1 cellular context compared by ENCODE assay signal in the genomic region with DNA sequence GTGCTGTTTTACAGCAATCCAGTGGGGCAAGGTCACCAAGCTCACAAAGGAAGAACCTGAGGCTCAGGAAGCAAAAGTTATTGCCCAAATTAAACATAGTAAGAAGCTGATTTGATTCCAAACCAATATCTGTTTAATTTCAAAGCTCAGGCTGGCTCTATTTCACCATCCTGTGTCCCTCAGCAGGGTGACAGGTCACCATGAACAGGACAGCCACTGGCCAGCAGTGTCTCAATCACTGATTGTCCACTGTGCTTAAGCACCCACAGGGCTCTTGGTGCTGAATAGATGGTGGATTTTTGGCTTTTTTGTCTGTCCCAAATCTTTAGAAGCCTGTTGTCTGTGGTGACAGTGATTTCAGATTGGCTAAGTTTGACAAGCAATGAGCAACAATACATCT.
TF ChIP-seq lines count a peak whose summit lies in the region.

No MANE protein-coding gene starts in this region.

TF ChIP-seq in IMR-90, 13 proteins besides CTCF, POLR2A, EP300 and RAD21:
- TF ChIP-seq CEBPB (IDR thresholded peaks at IDR 0.05; ENCODE audit: low read depth, low read length) (no peak), RCOR1 (IDR thresholded peaks at IDR 0.05; ENCODE audit: insufficient replicate concordance, low read length) (no peak), FOS (IDR thresholded peaks at IDR 0.05; ENCODE audit: low read depth, low read length) (no peak), MXI1 (IDR thresholded peaks at IDR 0.05; ENCODE audit: borderline replicate concordance, low read depth, low read length) (no peak), BHLHE40 (IDR thresholded peaks at IDR 0.05; ENCODE audit: low read depth, low read length) (no peak), MAZ (IDR thresholded peaks at IDR 0.05; ENCODE audit: borderline replicate concordance, low read depth, low read length) (no peak)
- TF ChIP-seq, protein P1, sequence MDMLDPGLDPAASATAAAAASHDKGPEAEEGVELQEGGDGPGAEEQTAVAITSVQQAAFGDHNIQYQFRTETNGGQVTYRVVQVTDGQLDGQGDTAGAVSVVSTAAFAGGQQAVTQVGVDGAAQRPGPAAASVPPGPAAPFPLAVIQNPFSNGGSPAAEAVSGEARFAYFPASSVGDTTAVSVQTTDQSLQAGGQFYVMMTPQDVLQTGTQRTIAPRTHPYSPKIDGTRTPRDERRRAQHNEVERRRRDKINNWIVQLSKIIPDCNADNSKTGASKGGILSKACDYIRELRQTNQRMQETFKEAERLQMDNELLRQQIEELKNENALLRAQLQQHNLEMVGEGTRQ (IDR thresholded peaks at IDR 0.05; ENCODE audit: low read depth, low read length), result no peak
- TF ChIP-seq, protein P2, sequence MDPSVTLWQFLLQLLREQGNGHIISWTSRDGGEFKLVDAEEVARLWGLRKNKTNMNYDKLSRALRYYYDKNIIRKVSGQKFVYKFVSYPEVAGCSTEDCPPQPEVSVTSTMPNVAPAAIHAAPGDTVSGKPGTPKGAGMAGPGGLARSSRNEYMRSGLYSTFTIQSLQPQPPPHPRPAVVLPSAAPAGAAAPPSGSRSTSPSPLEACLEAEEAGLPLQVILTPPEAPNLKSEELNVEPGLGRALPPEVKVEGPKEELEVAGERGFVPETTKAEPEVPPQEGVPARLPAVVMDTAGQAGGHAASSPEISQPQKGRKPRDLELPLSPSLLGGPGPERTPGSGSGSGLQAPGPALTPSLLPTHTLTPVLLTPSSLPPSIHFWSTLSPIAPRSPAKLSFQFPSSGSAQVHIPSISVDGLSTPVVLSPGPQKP (IDR thresholded peaks at IDR 0.05; ENCODE audit: borderline replicate concordance, low read depth, low read length), result no peak
